In the genomic region with DNA sequence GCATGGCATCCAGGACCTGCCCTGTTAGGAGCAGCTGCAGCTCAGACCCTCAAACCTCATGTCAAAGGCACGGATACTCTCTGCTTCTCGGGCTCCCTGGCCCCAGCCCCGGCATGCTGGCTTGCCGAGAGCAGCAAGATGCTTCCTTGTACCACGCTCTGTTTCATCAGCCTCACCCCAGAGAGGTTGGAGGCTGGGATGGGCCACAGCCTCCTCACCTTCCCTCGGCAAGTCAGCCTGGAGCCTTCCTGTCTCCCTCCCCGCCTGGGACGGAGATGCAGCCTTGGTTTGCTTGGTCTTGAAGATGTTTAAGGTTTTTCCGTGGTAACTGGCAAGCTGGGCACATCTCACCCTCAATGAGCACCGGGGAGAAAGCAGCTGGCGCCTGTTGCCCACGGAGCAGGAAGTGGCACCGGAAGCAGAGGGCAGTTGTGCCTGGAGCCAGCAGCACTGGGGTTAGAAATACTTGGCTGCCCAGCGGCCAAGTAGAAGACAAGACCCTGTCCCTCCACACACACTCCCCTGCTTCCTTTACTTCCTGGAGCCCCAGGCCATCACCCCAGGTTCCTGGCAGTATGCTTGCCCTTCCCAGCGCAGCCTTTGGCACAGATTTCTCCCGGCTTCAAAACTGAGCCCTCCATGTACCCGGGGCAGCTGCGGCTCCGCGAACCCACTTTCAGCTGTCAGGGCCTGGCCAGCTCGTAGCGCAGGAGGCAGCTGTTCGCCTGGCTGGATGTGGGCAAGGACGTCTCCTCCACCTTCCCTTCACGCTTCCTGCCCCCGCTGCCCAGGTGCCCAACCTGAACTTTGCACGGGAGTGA, we compare ENCODE assay signal across 8 cellular contexts. TPM values are rescaled to one million over a fixed set of nuclear protein-coding genes. Genes with fewer than 3 reads are reported as not detected.
DNase-seq lines count a peak whose midpoint lies in the region; ATAC-seq, FAIRE-seq and TF ChIP-seq lines count a peak whose summit lies in the region.

No MANE protein-coding gene starts in this region.

- H3K4me2 ChIP-seq in OCI-LY3 (ENCODE audit: low read length) (no peak overlapping the region), HepG2 (ENCODE audit: low read depth, low read length) (no peak overlapping the region)

- TF ChIP-seq POLR2A in HepG2 (IDR thresholded peaks at IDR 0.05; ENCODE audit: insufficient read depth in 1 of 2, low read depth in 2 of 2, low read length in 2 of 2) (no peak), testis (IDR thresholded peaks at IDR 0.05) (no peak)

- H2AFZ ChIP-seq in OCI-LY3 (ENCODE audit: low read depth, low read length) (peak overlapping the region; percentile 16; the same call in 1 of the 2 replicates), HepG2 (ENCODE audit: low read length) (no peak overlapping the region)

- H3K36me3 Mint-ChIP-seq in activated CD8-positive, alpha-beta memory T cell treated with anti-CD3 and anti-CD28 coated beads, Interleukin-2, amount 10 ng/mL, durations not matched to agents 7 days and 5 days: no peaks in the 10 kb centered on the region
- H3K36me3 Mint-ChIP-seq in stimulated activated memory B cell treated with anti-CD40 and anti-IgM and Interleukin-4, amounts not matched to agents 10 μg/mL and 1 μg/mL and 100 μg/mL, for 72 hours: no peaks in the 10 kb centered on the region

- peaks cover 29% of the 10 kb centered on the region for H3K4me1 Mint-ChIP-seq in activated CD8-positive, alpha-beta memory T cell treated with anti-CD3 and anti-CD28 coated beads, Interleukin-2, amount 10 ng/mL, durations not matched to agents 7 days and 5 days
- H3K4me1 Mint-ChIP-seq in stimulated activated memory B cell treated with anti-CD40 and anti-IgM and Interleukin-4, amounts not matched to agents 10 μg/mL and 1 μg/mL and 100 μg/mL, for 72 hours: peaks cover 48% of the 10 kb centered on the region

- intact Hi-C loops in HepG2 (cut with micrococcal nuclease; ENCODE audit: unreplicated experiment): no loop called here
- intact Hi-C loops in testis (cut with DNase I; ENCODE audit: low total_unique reads): no loop called here

- peaks cover 6% of the 10 kb centered on the region; the same call in 1 of the 2 replicates for H3K4me1 ChIP-seq in OCI-LY3 (ENCODE audit: low read length)
- H3K4me1 ChIP-seq in HepG2 (ENCODE audit: insufficient read depth, low read length): peaks cover 11% of the 10 kb centered on the region
- H3K4me1 ChIP-seq in testis: no peaks in the 10 kb centered on the region

- CTCF ChIA-PET in activated CD8-positive, alpha-beta memory T cell treated with anti-CD3 and anti-CD28 coated beads, Interleukin-2, amount 10 ng/mL, durations not matched to agents 7 days and 5 days (lab: Charles Lee): interaction anchor here (1.0 to 1.6 kb wide), 3 partner anchors 15 to 104 kb away, joined by 3 to 4 read pairs (median 4); no protein-coding TSS in a partner anchor
- CTCF ChIA-PET in HepG2 (lab: Yijun Ruan, JAX; ENCODE audit: low intra/inter-chr PET ratio, low total read pairs): no interaction called here

- TF ChIP-seq EP300 in HepG2 (IDR thresholded peaks at IDR 0.05; ENCODE audit: low read depth in 2 of 2, low read length in 2 of 2) (no peak), HepG2 (CRISPR knock-in tag; IDR thresholded peaks at IDR 0.05; ENCODE audit: borderline replicate concordance) (no peak)

- H4K20me1 ChIP-seq in OCI-LY3 (ENCODE audit: insufficient read depth, low read length) (no peaks in the 10 kb centered on the region), HepG2 (ENCODE audit: insufficient read depth, low read length) (no peaks in the 10 kb centered on the region)

- H3K27me3 Mint-ChIP-seq in activated CD8-positive, alpha-beta memory T cell treated with anti-CD3 and anti-CD28 coated beads, Interleukin-2, amount 10 ng/mL, durations not matched to agents 7 days and 5 days: no peaks in the 10 kb centered on the region
- H3K27me3 Mint-ChIP-seq in stimulated activated memory B cell treated with anti-CD40 and anti-IgM and Interleukin-4, amounts not matched to agents 10 μg/mL and 1 μg/mL and 100 μg/mL, for 72 hours: no peaks in the 10 kb centered on the region

- H3K27ac Mint-ChIP-seq in activated CD8-positive, alpha-beta memory T cell treated with anti-CD3 and anti-CD28 coated beads, Interleukin-2, amount 10 ng/mL, durations not matched to agents 7 days and 5 days: peak overlapping the region; percentile 55
- H3K27ac Mint-ChIP-seq in stimulated activated memory B cell treated with anti-CD40 and anti-IgM and Interleukin-4, amounts not matched to agents 10 μg/mL and 1 μg/mL and 100 μg/mL, for 72 hours: peak overlapping the region; percentile 78

- DNase-seq in activated CD8-positive, alpha-beta memory T cell treated with anti-CD3 and anti-CD28 coated beads, Interleukin-2, amount 10 ng/mL, durations not matched to agents 7 days and 5 days: peak; percentile 56
- DNase-seq in HepG2 (ENCODE audit: low spot score) (no peak), testis (no peak), iPS-NIHi11 (ENCODE audit: low spot score) (no peak), kidney tubule cell (ENCODE audit: low spot score) (no peak), D341Med (ENCODE audit: low spot score) (no peak)

- FAIRE-seq in HepG2 (lab: Jason Lieb, UNC): no peak

- no TSS peak for BruUV-seq in HepG2 (replicated peaks; lab: Mats Ljungman, UMichigan)

- no peaks in the 10 kb centered on the region for H3K27me3 ChIP-seq in OCI-LY3 (ENCODE audit: low read depth, low read length)
- H3K27me3 ChIP-seq in HepG2 (ENCODE audit: control insufficient read depth in 1 of 2, insufficient read depth in 2 of 2, low read length in 2 of 2): no peaks in the 10 kb centered on the region
- no peaks in the 10 kb centered on the region for H3K27me3 ChIP-seq in testis

- in situ Hi-C loops in HepG2 (cut with HindIII; ENCODE audit: extremely low pct_ligation_motif_present, low pct_unique_long_range_greater_than_20kb): no loop called here

- POLR2A ChIA-PET in HepG2 (lab: Yijun Ruan, JAX): no interaction called here

- ATAC-seq in activated CD8-positive, alpha-beta memory T cell treated with anti-CD3 and anti-CD28 coated beads, Interleukin-2, amount 10 ng/mL, durations not matched to agents 7 days and 5 days: peak; percentile 50
- ATAC-seq in HepG2: peak; percentile 15; the same call in 2 of the 3 replicates
- peak; percentile 27 for ATAC-seq in stimulated activated memory B cell treated with anti-CD40 and anti-IgM and Interleukin-4, amounts not matched to agents 10 μg/mL and 1 μg/mL and 100 μg/mL, for 72 hours

- H3K9me3 ChIP-seq in OCI-LY3 (ENCODE audit: insufficient read depth, low read length) (no peaks in the 10 kb centered on the region), HepG2 (ENCODE audit: low read length) (no peaks in the 10 kb centered on the region), testis (no peaks in the 10 kb centered on the region)

- H3K4me3 ChIP-seq in OCI-LY3 (ENCODE audit: low read length): no peak overlapping the region
- no peak overlapping the region for H3K4me3 ChIP-seq in HepG2 (replicated peaks in 1 of 3; ENCODE audit: insufficient read depth in 1 of 3, low read depth in 2 of 3, low read length in 3 of 3)
- H3K4me3 ChIP-seq in testis: no peak overlapping the region

- H3K9me3 Mint-ChIP-seq in activated CD8-positive, alpha-beta memory T cell treated with anti-CD3 and anti-CD28 coated beads, Interleukin-2, amount 10 ng/mL, durations not matched to agents 7 days and 5 days (ENCODE audit: low read depth): no peaks in the 10 kb centered on the region
- no peaks in the 10 kb centered on the region for H3K9me3 Mint-ChIP-seq in stimulated activated memory B cell treated with anti-CD40 and anti-IgM and Interleukin-4, amounts not matched to agents 10 μg/mL and 1 μg/mL and 100 μg/mL, for 72 hours

- H3K79me2 ChIP-seq in OCI-LY3 (ENCODE audit: low read length) (no peaks in the 10 kb centered on the region), HepG2 (ENCODE audit: insufficient read depth, low read length) (no peaks in the 10 kb centered on the region)

- WGBS in HepG2 (ENCODE audit: low lambda C conversion rate): 86% methylated on average over 27 of the region's 27 CpGs
- WGBS in testis, 2 donors: 83 to 87% methylated on average over 24 to 27 of the region's 27 CpGs

- no peak overlapping the region for H3K9ac ChIP-seq in OCI-LY3 (ENCODE audit: low read length)
- H3K9ac ChIP-seq in HepG2 (ENCODE audit: insufficient read depth, low read depth, low read length): no peak overlapping the region

- TF ChIP-seq CTCF in OCI-LY3 (IDR thresholded peaks at IDR 0.05; ENCODE audit: low read depth, low read length) (no peak), HepG2 (CRISPR knock-in tag; IDR thresholded peaks at IDR 0.05) (no peak), testis (IDR thresholded peaks at IDR 0.05) (no peak)

- no peak overlapping the region for H3K4me3 Mint-ChIP-seq in activated CD8-positive, alpha-beta memory T cell treated with anti-CD3 and anti-CD28 coated beads, Interleukin-2, amount 10 ng/mL, durations not matched to agents 7 days and 5 days
- H3K4me3 Mint-ChIP-seq in stimulated activated memory B cell treated with anti-CD40 and anti-IgM and Interleukin-4, amounts not matched to agents 10 μg/mL and 1 μg/mL and 100 μg/mL, for 72 hours: peak overlapping the region; percentile 5

- no peak overlapping the region for H3K27ac ChIP-seq in OCI-LY3 (ENCODE audit: low read length)
- H3K27ac ChIP-seq in HepG2 (ENCODE audit: extremely low read length, insufficient read depth, low read length): no peak overlapping the region
- H3K27ac ChIP-seq in testis: no peak overlapping the region

- no peak for TF ChIP-seq RAD21 in HepG2 (CRISPR knock-in tag; IDR thresholded peaks at IDR 0.05)

- H3K36me3 ChIP-seq in OCI-LY3 (replicated peaks; ENCODE audit: low read depth, low read length): no peaks in the 10 kb centered on the region
- H3K36me3 ChIP-seq in HepG2 (replicated peaks in 1 of 2; ENCODE audit: control insufficient read depth in 1 of 2, insufficient read depth in 2 of 2, low read length in 2 of 2): no peaks in the 10 kb centered on the region
- no peaks in the 10 kb centered on the region for H3K36me3 ChIP-seq in testis (ENCODE audit: low read depth, missing control alignments)

RNA-seq across cellular contexts. Expression of a gene that starts 17.4 kb away (rescaled TPM):
- under 1 TPM; 0.26 to 0.63 TPM for total RNA-seq in activated CD8-positive, alpha-beta memory T cell treated with anti-CD3 and anti-CD28 coated beads, Interleukin-2, amount 10 ng/mL, durations not matched to agents 7 days and 5 days
- total RNA-seq in HepG2 (2016; rRNA removed; fragmentation: Illumina TruSeq; extraction: Trizol) (0.95 and 1.4 TPM in 2 replicates), testis (1 to 10 TPM in 1 of 2 donors, under 1 TPM in 1; 0.79 to 3.3 TPM)
- total RNA-seq in HepG2 (2016; cell fraction: cytosol; rRNA removed; fragmentation: Illumina TruSeq; extraction: Trizol; ENCODE audit: low read depth): 0.53 and 1.0 TPM in 2 replicates
- 0.52 and 1.1 TPM in 2 replicates for total RNA-seq in HepG2 (2016; cell fraction: insoluble cytoplasmic fraction; rRNA removed; fragmentation: Illumina TruSeq; extraction: Trizol)
- 0.87 and 0.90 TPM in 2 replicates for total RNA-seq in HepG2 (2016; cell fraction: membrane; rRNA removed; fragmentation: Illumina TruSeq; extraction: Trizol)
- total RNA-seq in HepG2 (2016; cell fraction: nucleus; rRNA removed; fragmentation: Illumina TruSeq; extraction: Trizol): 2.6 and 2.7 TPM in 2 replicates
- polyA plus RNA-seq in HepG2 (2011; rRNA removed) (2.3 and 2.4 TPM in 2 replicates), testis (ENCODE audit: insufficient read depth, low read depth, low replicate concordance) (3.1 TPM)
- polyA plus RNA-seq in HepG2 (2011; cell fraction: cytosol; rRNA removed): 2.2 and 2.5 TPM in 2 replicates
- polyA plus RNA-seq in HepG2 (2011; cell fraction: nucleus; rRNA removed): 5.3 and 6.4 TPM in 2 replicates
- 5.1 and 5.4 TPM in 2 replicates for polyA plus RNA-seq in HepG2 (2012)
- polyA plus RNA-seq in HepG2 (2016; cell fraction: cytosol; fragmentation: Illumina TruSeq; extraction: Trizol; ENCODE audit: low read depth): 1.1 and 1.2 TPM in 2 replicates
- 2.1 and 2.2 TPM in 2 replicates for polyA plus RNA-seq in HepG2 (2016; cell fraction: insoluble cytoplasmic fraction; fragmentation: Illumina TruSeq; extraction: Trizol; ENCODE audit: low read depth)
- 1.6 and 1.7 TPM in 2 replicates for polyA plus RNA-seq in HepG2 (2016; cell fraction: membrane; fragmentation: Illumina TruSeq; extraction: Trizol; ENCODE audit: low read depth)
- polyA plus RNA-seq in HepG2 (2016; cell fraction: nucleus; fragmentation: Illumina TruSeq; extraction: Trizol; ENCODE audit: insufficient read depth, low read depth): 6.5 TPM in 2 replicates
- 3.2 TPM in 1 of 2 replicates, not detected in the other for polyA minus RNA-seq in HepG2 (2011; rRNA and poly(A)+ RNA removed; ENCODE audit: low replicate concordance)
- polyA minus RNA-seq in HepG2 (2011; cell fraction: cytosol; rRNA and poly(A)+ RNA removed): 1.6 and 2.9 TPM in 2 replicates
- 3.4 and 4.0 TPM in 2 replicates for polyA minus RNA-seq in HepG2 (2011; cell fraction: nucleus; rRNA and poly(A)+ RNA removed)
